38 cellular contexts compared by ENCODE assay signal in the genomic region with DNA sequence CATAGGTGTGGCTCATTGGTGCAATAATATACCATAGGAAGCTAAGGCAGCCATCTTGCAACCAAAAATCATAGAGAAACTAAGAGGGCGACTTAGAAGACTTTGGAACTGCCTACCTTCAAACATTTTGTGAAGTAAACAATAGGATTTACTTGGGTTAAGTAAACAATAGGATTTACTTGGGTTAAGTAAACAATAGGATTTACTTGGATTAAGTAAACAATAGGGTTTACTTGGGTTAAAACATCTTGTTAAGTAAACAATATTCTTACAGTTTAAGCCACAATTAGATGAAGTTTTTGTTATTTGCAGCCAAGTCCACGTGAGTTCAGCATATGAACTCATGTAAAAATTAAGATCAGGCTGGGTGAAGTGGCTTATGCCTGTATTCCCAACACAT.
"Had no signal": no experiment of that assay in that cellular context is flagged by ENCODE, and none has a peak within 500 bp of the region (broad histone marks: within the 10 kb centered on the region; RNA-seq: fewer than 3 reads in every experiment).

No MANE protein-coding gene starts in this region.

- H3K4me1 Mint-ChIP-seq: activated B cell treated with CpG ODN at 0.5 μM for 24 hours; activated CD4-positive, alpha-beta T cell treated with anti-CD3 and anti-CD28 coated beads, Interleukin-2, amount 10 ng/mL, durations not matched to agents 24 days and 14 days; activated naive CD8-positive, alpha-beta T cell treated with anti-CD3 and anti-CD28 coated beads for 36 hours; activated T-helper 17 cell treated with anti-CD3 and anti-CD28 coated beads, Interleukin-2, amount 50 U/mL, for 72 hours; brain; central memory CD8-positive, alpha-beta T cell had no signal

- H3K36me3 Mint-ChIP-seq: activated CD4-positive, alpha-beta memory T cell treated with anti-CD3 and anti-CD28 coated beads for 36 hours; activated naive CD8-positive, alpha-beta T cell treated with anti-CD3 and anti-CD28 coated beads for 36 hours; brain had no signal

- H3K9me3 Mint-ChIP-seq: activated B cell treated with CpG ODN at 0.5 μM for 24 hours; activated naive CD8-positive, alpha-beta T cell treated with anti-CD3 and anti-CD28 coated beads for 36 hours had no signal

- FAIRE-seq: bronchial epithelial cell, TTC549 had no signal

- H3K27ac ChIP-seq: adrenal gland, cardiac muscle cell, VCaP had no signal

- H3K27me3 ChIP-seq: adrenal gland, cardiac muscle cell had no signal

- H3K4me1 ChIP-seq: adrenal gland had no signal

- H3K27me3 Mint-ChIP-seq: activated B cell treated with CpG ODN at 0.5 μM for 24 hours; activated CD4-positive, alpha-beta memory T cell treated with anti-CD3 and anti-CD28 coated beads for 36 hours; activated CD4-positive, alpha-beta T cell treated with anti-CD3 and anti-CD28 coated beads, Interleukin-2, amount 10 ng/mL, durations not matched to agents 24 days and 14 days; activated CD8-positive, alpha-beta T cell treated with anti-CD3 and anti-CD28 coated beads for 36 hours; activated naive CD8-positive, alpha-beta T cell treated with anti-CD3 and anti-CD28 coated beads for 36 hours; activated T-helper 17 cell treated with anti-CD3 and anti-CD28 coated beads, Interleukin-2, amount 50 U/mL, for 72 hours; central memory CD8-positive, alpha-beta T cell had no signal

- H3K4me3 ChIP-seq: adrenal gland, cardiac muscle cell had no signal

- DNase-seq: activated B cell treated with CpG ODN at 0.5 μM for 24 hours; activated CD4-positive, alpha-beta memory T cell treated with anti-CD3 and anti-CD28 coated beads for 36 hours; activated CD4-positive, alpha-beta T cell treated with anti-CD3 and anti-CD28 coated beads for 4 hours; activated CD4-positive, alpha-beta T cell treated with anti-CD3 and anti-CD28 coated beads, Interleukin-2, amount 10 ng/mL, durations not matched to agents 24 days and 14 days; activated CD4-positive, alpha-beta T cell treated with anti-CD3 and anti-CD28 coated beads, Interleukin-2, amount 50 U/mL, for 1 hour; activated CD4-positive, alpha-beta T cell treated with anti-CD3 and anti-CD28 coated beads, Interleukin-2, amount 50 U/mL, for 4 hours; activated CD4-positive, CD25-positive, alpha-beta regulatory T cell treated with anti-CD3 and anti-CD28 coated beads, Interleukin-2, amount 50 U/mL, for 72 hours; activated CD8-positive, alpha-beta memory T cell treated with anti-CD3 and anti-CD28 coated beads, Interleukin-2, amount 50 U/mL, for 4 hours; activated CD8-positive, alpha-beta T cell treated with anti-CD3 and anti-CD28 coated beads for 36 hours; activated effector memory CD4-positive, alpha-beta T cell treated with anti-CD3 and anti-CD28 coated beads, Interleukin-2, amount 50 U/mL, for 16 hours; activated gamma-delta T cell treated with Interleukin-2 at 50 U/mL for 16 hours; activated naive CD4-positive, alpha-beta T cell; activated naive CD4-positive, alpha-beta T cell treated with anti-CD3 and anti-CD28 coated beads for 36 hours; activated naive CD4-positive, alpha-beta T cell treated with anti-CD3 and anti-CD28 coated beads, Interleukin-2, amount 50 U/mL, for 16 hours; activated naive CD8-positive, alpha-beta T cell treated with anti-CD3 and anti-CD28 coated beads for 36 hours; activated T-cell treated with anti-CD3 and anti-CD28 coated beads for 4 hours; activated T-cell treated with anti-CD3 and anti-CD28 coated beads, Interleukin-2, amount 50 U/mL, for 1 hour; activated T-cell treated with anti-CD3 and anti-CD28 coated beads, Interleukin-2, amount 50 U/mL, for 4 hours; activated T-cell treated with anti-CD3 and anti-CD28 coated beads, Interleukin-2, amount 50 U/mL, for 72 hours; adrenal gland; amniotic stem cell; aorta; caudate nucleus; cerebellar nuclear complex; T-helper 1 cell; T-helper 2 cell; T-helper 9 cell had no signal

- H3K36me3 ChIP-seq: adrenal gland, cardiac muscle cell had no signal

- H3K4me3 Mint-ChIP-seq: activated B cell treated with CpG ODN at 0.5 μM for 24 hours; activated CD4-positive, alpha-beta memory T cell treated with anti-CD3 and anti-CD28 coated beads for 36 hours; activated CD4-positive, alpha-beta T cell treated with anti-CD3 and anti-CD28 coated beads, Interleukin-2, amount 10 ng/mL, durations not matched to agents 24 days and 14 days; activated CD8-positive, alpha-beta T cell treated with anti-CD3 and anti-CD28 coated beads for 36 hours; activated naive CD4-positive, alpha-beta T cell treated with anti-CD3 and anti-CD28 coated beads for 36 hours; activated naive CD8-positive, alpha-beta T cell treated with anti-CD3 and anti-CD28 coated beads for 36 hours; activated T-cell treated with anti-CD3 and anti-CD28 coated beads, Interleukin-2, amount 50 U/mL, for 4 hours; activated T-cell treated with anti-CD3 and anti-CD28 coated beads, Interleukin-2, amount 50 U/mL, for 72 hours; activated T-helper 1 cell treated with anti-CD3 and anti-CD28 coated beads, Interleukin-12 subunit alpha, Interleukin-12 subunit beta, Interleukin-2, Interleukin-4 antibody, amounts not matched to agents 30 ng/mL and 10 ng/mL and 1 ng/mL, durations not matched to agents 14 hours and 24 hours and 36 hours; activated T-helper 17 cell treated with anti-CD3 and anti-CD28 coated beads, Interleukin-2, amount 50 U/mL, for 72 hours; brain; central memory CD8-positive, alpha-beta T cell; T-helper 1 cell treated with Interleukin-12 subunit alpha and Interleukin-12 subunit beta and Interleukin-4 antibody, amounts not matched to agents 30 μg/mL and 1 μg/mL, for 36 hours; T-helper 2 cell treated with Interferon-gamma antibody and Interleukin-4, amounts not matched to agents 5 μg/mL and 100 μg/mL, for 36 hours had no signal

- H3K27ac Mint-ChIP-seq: activated B cell treated with CpG ODN at 0.5 μM for 24 hours; activated CD4-positive, alpha-beta memory T cell treated with anti-CD3 and anti-CD28 coated beads for 36 hours; activated CD4-positive, alpha-beta T cell treated with anti-CD3 and anti-CD28 coated beads, Interleukin-2, amount 10 ng/mL, durations not matched to agents 24 days and 14 days; activated CD8-positive, alpha-beta T cell treated with anti-CD3 and anti-CD28 coated beads for 36 hours; activated naive CD4-positive, alpha-beta T cell treated with anti-CD3 and anti-CD28 coated beads for 36 hours; activated naive CD4-positive, alpha-beta T cell treated with anti-CD3 and anti-CD28 coated beads, Interleukin-2, amount 50 U/mL, for 72 hours; activated naive CD8-positive, alpha-beta T cell treated with anti-CD3 and anti-CD28 coated beads for 36 hours; activated T-cell treated with anti-CD3 and anti-CD28 coated beads, Interleukin-2, amount 50 U/mL, for 72 hours; activated T-helper 1 cell treated with anti-CD3 and anti-CD28 coated beads, Interleukin-12 subunit alpha, Interleukin-12 subunit beta, Interleukin-2, Interleukin-4 antibody, amounts not matched to agents 30 ng/mL and 10 ng/mL and 1 ng/mL, durations not matched to agents 14 hours and 24 hours and 36 hours; activated T-helper 17 cell treated with anti-CD3 and anti-CD28 coated beads, Interleukin-2, amount 50 U/mL, for 72 hours; brain; T-helper 1 cell treated with Interleukin-12 subunit alpha and Interleukin-12 subunit beta and Interleukin-4 antibody, amounts not matched to agents 30 μg/mL and 1 μg/mL, for 36 hours; T-helper 2 cell treated with Interferon-gamma antibody and Interleukin-4, amounts not matched to agents 5 μg/mL and 100 μg/mL, for 36 hours had no signal

- H3K9me3 ChIP-seq: adrenal gland had no signal

- ATAC-seq: activated CD8-positive, alpha-beta T cell treated with anti-CD3 and anti-CD28 coated beads for 36 hours; activated naive CD4-positive, alpha-beta T cell treated with anti-CD3 and anti-CD28 coated beads, Interleukin-2, amount 50 U/mL, for 72 hours; activated T-cell treated with anti-CD3 and anti-CD28 coated beads, Interleukin-2, amount 50 U/mL, for 4 hours; activated T-cell treated with anti-CD3 and anti-CD28 coated beads, Interleukin-2, amount 50 U/mL, for 72 hours; activated T-helper 17 cell treated with anti-CD3 and anti-CD28 coated beads, Interleukin-2, amount 50 U/mL, for 72 hours had no signal
